1 cellular context compared by ENCODE assay signal in the genomic region with DNA sequence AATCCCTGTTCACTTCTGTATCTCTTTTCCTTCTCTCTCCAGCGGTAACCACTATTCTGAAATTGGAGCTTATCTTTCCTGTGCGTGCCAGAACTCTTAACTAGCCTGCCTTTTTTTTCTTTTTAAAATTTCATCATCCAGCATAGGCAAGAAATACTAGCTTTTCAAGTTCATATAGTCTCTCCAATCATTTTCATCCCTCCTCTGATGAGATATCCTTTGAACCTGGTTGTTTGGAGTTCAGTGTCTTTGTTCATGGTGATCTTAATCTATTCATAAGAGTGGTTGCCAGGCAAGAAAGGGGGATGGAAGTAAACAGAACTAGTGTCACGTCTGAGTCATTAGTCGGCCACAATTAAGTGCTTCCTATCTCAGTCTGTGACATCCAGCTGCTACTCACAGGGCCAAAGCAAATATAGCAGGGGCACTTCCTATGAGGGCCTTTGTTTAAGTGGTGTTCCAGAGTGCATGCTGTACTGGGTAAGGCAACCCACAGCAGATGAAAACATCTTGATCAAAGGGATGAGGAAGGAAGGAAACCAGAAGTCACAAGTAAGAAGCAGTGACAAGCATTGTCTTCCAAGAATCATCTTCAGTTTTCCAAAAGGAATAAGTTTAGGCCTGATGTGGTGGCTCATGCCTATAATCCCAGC.
A peak's percentile ranks its signal among the peaks of the same experiment; 100 is the strongest.
TF ChIP-seq lines count a peak whose summit lies in the region.

No MANE protein-coding gene starts in this region.

TF ChIP-seq in K562, 482 proteins besides CTCF, POLR2A, EP300 and RAD21 (continued from another document and continues in another):
- TF ChIP-seq, protein P1, sequence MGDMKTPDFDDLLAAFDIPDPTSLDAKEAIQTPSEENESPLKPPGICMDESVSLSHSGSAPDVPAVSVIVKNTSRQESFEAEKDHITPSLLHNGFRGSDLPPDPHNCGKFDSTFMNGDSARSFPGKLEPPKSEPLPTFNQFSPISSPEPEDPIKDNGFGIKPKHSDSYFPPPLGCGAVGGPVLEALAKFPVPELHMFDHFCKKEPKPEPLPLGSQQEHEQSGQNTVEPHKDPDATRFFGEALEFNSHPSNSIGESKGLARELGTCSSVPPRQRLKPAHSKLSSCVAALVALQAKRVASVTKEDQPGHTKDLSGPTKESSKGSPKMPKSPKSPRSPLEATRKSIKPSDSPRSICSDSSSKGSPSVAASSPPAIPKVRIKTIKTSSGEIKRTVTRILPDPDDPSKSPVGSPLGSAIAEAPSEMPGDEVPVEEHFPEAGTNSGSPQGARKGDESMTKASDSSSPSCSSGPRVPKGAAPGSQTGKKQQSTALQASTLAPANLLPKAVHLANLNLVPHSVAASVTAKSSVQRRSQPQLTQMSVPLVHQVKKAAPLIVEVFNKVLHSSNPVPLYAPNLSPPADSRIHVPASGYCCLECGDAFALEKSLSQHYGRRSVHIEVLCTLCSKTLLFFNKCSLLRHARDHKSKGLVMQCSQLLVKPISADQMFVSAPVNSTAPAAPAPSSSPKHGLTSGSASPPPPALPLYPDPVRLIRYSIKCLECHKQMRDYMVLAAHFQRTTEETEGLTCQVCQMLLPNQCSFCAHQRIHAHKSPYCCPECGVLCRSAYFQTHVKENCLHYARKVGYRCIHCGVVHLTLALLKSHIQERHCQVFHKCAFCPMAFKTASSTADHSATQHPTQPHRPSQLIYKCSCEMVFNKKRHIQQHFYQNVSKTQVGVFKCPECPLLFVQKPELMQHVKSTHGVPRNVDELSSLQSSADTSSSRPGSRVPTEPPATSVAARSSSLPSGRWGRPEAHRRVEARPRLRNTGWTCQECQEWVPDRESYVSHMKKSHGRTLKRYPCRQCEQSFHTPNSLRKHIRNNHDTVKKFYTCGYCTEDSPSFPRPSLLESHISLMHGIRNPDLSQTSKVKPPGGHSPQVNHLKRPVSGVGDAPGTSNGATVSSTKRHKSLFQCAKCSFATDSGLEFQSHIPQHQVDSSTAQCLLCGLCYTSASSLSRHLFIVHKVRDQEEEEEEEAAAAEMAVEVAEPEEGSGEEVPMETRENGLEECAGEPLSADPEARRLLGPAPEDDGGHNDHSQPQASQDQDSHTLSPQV (IDR thresholded peaks at IDR 0.05): peak; percentile 49; the same call in 1 of the 2 replicates
- TF ChIP-seq CCNT2 (IDR thresholded peaks at IDR 0.05; ENCODE audit: borderline replicate concordance, extremely low read depth, insufficient read length, low read depth, low read length) (peak; percentile 23), MEIS2 (IDR thresholded peaks at IDR 0.05; ENCODE audit: partially characterized antibody) (peak; percentile 94), SRF (CRISPR knock-in tag; IDR thresholded peaks at IDR 0.05) (peak in 1 of 2 experiments; percentile 31; a peak in 1 of 4 replicates), NEUROD1 (IDR thresholded peaks at IDR 0.05; ENCODE audit: borderline replicate concordance, low read depth, low read length, partially characterized antibody) (peak; percentile 80), OTX1 (CRISPR knock-in tag; IDR thresholded peaks at IDR 0.05) (no peak), POLR2AphosphoS5 (IDR thresholded peaks at IDR 0.05; ENCODE audit: control insufficient read depth, insufficient read depth, low read depth, low read length) (peak; percentile 54; the same call in 1 of the 2 replicates), BRF1 (IDR thresholded peaks at IDR 0.05; ENCODE audit: borderline replicate concordance, extremely low read depth, insufficient read length) (no peak), MECOM (CRISPR knock-in tag; IDR thresholded peaks at IDR 0.05) (peak; percentile 82), TEAD4 (IDR thresholded peaks at IDR 0.05; ENCODE audit: low read length) (peak; percentile 92), TEAD4 (CRISPR knock-in tag; IDR thresholded peaks at IDR 0.05; ENCODE audit: borderline replicate concordance) (no peak), MEF2D (tag; conservative IDR thresholded peaks at IDR 0.05; ENCODE audit: low read depth) (peak; percentile 49; the same call in 1 of the 2 replicates), SMARCC2 (IDR thresholded peaks at IDR 0.05; ENCODE audit: low read depth) (peak; percentile 85), ETV1 (tag; conservative IDR thresholded peaks at IDR 0.05; ENCODE audit: low read depth) (peak; percentile 50), BCOR (IDR thresholded peaks at IDR 0.05) (0 out of 2 replicates have a peak, but pooled peaks have one; percentile 22), CBFA2T3 (IDR thresholded peaks at IDR 0.05) (peak; percentile 87), ZNF134 (CRISPR knock-in tag; conservative IDR thresholded peaks at IDR 0.05) (no peak), RFX1 (IDR thresholded peaks at IDR 0.05) (peak; percentile 83), CREM (IDR thresholded peaks at IDR 0.05; ENCODE audit: low read depth) (peak; percentile 71), ZNF589 (CRISPR knock-in tag; IDR thresholded peaks at IDR 0.05; ENCODE audit: low read depth) (no peak), GTF2F1 (IDR thresholded peaks at IDR 0.05; ENCODE audit: low read depth, low read length) (no peak), ZC3H4 (CRISPR knock-in tag; IDR thresholded peaks at IDR 0.05; ENCODE audit: borderline replicate concordance) (no peak), ETV5 (CRISPR knock-in tag; IDR thresholded peaks at IDR 0.05; ENCODE audit: low read depth) (peak; percentile 59; the same call in 1 of the 2 replicates), CREB1 (IDR thresholded peaks at IDR 0.05) (peak; percentile 53; the same call in 1 of the 2 replicates), CREB1 (CRISPR knock-in tag; IDR thresholded peaks at IDR 0.05) (no peak), MTA1 (IDR thresholded peaks at IDR 0.05; ENCODE audit: borderline replicate concordance) (peak; percentile 77; the same call in 1 of the 2 replicates), SP1 (CRISPR knock-in tag; IDR thresholded peaks at IDR 0.05) (peak; percentile 38; the same call in 1 of the 2 replicates), BRD9 (IDR thresholded peaks at IDR 0.05; ENCODE audit: low read depth, partially characterized antibody) (peak; percentile 51), LEF1 (IDR thresholded peaks at IDR 0.05) (peak; percentile 95), ZNF197 (CRISPR knock-in tag; IDR thresholded peaks at IDR 0.05; ENCODE audit: low read depth) (no peak), NRF1 (conservative IDR thresholded peaks at IDR 0.05 in 1 of 2, IDR thresholded peaks at IDR 0.05 in 1 of 2) (no peak), SPI1 (IDR thresholded peaks at IDR 0.05; ENCODE audit: borderline replicate concordance, low read depth, low read length) (peak; percentile 65), ELF1 (tag; IDR thresholded peaks at IDR 0.05) (no peak), TBL1XR1 (IDR thresholded peaks at IDR 0.05; ENCODE audit: low read length in 2 of 2) (peak in 1 of 2 experiments; percentile 54; a peak in 2 of 4 replicates)
- TF ChIP-seq, protein P2, sequence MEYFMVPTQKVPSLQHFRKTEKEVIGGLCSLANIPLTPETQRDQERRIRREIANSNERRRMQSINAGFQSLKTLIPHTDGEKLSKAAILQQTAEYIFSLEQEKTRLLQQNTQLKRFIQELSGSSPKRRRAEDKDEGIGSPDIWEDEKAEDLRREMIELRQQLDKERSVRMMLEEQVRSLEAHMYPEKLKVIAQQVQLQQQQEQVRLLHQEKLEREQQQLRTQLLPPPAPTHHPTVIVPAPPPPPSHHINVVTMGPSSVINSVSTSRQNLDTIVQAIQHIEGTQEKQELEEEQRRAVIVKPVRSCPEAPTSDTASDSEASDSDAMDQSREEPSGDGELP (CRISPR knock-in tag; IDR thresholded peaks at IDR 0.05; ENCODE audit: borderline replicate concordance): peak; percentile 85
- TF ChIP-seq, protein P3, sequence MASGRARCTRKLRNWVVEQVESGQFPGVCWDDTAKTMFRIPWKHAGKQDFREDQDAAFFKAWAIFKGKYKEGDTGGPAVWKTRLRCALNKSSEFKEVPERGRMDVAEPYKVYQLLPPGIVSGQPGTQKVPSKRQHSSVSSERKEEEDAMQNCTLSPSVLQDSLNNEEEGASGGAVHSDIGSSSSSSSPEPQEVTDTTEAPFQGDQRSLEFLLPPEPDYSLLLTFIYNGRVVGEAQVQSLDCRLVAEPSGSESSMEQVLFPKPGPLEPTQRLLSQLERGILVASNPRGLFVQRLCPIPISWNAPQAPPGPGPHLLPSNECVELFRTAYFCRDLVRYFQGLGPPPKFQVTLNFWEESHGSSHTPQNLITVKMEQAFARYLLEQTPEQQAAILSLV (tag; IDR thresholded peaks at IDR 0.05): no peak
- TF ChIP-seq, protein P4, sequence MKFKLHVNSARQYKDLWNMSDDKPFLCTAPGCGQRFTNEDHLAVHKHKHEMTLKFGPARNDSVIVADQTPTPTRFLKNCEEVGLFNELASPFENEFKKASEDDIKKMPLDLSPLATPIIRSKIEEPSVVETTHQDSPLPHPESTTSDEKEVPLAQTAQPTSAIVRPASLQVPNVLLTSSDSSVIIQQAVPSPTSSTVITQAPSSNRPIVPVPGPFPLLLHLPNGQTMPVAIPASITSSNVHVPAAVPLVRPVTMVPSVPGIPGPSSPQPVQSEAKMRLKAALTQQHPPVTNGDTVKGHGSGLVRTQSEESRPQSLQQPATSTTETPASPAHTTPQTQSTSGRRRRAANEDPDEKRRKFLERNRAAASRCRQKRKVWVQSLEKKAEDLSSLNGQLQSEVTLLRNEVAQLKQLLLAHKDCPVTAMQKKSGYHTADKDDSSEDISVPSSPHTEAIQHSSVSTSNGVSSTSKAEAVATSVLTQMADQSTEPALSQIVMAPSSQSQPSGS (CRISPR knock-in tag; IDR thresholded peaks at IDR 0.05): no peak
- TF ChIP-seq, protein P5, sequence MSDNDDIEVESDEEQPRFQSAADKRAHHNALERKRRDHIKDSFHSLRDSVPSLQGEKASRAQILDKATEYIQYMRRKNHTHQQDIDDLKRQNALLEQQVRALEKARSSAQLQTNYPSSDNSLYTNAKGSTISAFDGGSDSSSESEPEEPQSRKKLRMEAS (CRISPR knock-in tag; IDR thresholded peaks at IDR 0.05): no peak
- TF ChIP-seq, protein P6, sequence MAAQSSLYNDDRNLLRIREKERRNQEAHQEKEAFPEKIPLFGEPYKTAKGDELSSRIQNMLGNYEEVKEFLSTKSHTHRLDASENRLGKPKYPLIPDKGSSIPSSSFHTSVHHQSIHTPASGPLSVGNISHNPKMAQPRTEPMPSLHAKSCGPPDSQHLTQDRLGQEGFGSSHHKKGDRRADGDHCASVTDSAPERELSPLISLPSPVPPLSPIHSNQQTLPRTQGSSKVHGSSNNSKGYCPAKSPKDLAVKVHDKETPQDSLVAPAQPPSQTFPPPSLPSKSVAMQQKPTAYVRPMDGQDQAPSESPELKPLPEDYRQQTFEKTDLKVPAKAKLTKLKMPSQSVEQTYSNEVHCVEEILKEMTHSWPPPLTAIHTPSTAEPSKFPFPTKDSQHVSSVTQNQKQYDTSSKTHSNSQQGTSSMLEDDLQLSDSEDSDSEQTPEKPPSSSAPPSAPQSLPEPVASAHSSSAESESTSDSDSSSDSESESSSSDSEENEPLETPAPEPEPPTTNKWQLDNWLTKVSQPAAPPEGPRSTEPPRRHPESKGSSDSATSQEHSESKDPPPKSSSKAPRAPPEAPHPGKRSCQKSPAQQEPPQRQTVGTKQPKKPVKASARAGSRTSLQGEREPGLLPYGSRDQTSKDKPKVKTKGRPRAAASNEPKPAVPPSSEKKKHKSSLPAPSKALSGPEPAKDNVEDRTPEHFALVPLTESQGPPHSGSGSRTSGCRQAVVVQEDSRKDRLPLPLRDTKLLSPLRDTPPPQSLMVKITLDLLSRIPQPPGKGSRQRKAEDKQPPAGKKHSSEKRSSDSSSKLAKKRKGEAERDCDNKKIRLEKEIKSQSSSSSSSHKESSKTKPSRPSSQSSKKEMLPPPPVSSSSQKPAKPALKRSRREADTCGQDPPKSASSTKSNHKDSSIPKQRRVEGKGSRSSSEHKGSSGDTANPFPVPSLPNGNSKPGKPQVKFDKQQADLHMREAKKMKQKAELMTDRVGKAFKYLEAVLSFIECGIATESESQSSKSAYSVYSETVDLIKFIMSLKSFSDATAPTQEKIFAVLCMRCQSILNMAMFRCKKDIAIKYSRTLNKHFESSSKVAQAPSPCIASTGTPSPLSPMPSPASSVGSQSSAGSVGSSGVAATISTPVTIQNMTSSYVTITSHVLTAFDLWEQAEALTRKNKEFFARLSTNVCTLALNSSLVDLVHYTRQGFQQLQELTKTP (IDR thresholded peaks at IDR 0.05; ENCODE audit: low read depth in 1 of 2, partially characterized antibody in 2 of 2): peak in 1 of 2 experiments; percentile 75
- TF ChIP-seq, protein P7, sequence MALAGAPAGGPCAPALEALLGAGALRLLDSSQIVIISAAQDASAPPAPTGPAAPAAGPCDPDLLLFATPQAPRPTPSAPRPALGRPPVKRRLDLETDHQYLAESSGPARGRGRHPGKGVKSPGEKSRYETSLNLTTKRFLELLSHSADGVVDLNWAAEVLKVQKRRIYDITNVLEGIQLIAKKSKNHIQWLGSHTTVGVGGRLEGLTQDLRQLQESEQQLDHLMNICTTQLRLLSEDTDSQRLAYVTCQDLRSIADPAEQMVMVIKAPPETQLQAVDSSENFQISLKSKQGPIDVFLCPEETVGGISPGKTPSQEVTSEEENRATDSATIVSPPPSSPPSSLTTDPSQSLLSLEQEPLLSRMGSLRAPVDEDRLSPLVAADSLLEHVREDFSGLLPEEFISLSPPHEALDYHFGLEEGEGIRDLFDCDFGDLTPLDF (CRISPR knock-in tag; IDR thresholded peaks at IDR 0.05): no peak
- TF ChIP-seq, protein P8, sequence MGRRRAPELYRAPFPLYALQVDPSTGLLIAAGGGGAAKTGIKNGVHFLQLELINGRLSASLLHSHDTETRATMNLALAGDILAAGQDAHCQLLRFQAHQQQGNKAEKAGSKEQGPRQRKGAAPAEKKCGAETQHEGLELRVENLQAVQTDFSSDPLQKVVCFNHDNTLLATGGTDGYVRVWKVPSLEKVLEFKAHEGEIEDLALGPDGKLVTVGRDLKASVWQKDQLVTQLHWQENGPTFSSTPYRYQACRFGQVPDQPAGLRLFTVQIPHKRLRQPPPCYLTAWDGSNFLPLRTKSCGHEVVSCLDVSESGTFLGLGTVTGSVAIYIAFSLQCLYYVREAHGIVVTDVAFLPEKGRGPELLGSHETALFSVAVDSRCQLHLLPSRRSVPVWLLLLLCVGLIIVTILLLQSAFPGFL (CRISPR knock-in tag; IDR thresholded peaks at IDR 0.05): no peak
- TF ChIP-seq, protein P9, sequence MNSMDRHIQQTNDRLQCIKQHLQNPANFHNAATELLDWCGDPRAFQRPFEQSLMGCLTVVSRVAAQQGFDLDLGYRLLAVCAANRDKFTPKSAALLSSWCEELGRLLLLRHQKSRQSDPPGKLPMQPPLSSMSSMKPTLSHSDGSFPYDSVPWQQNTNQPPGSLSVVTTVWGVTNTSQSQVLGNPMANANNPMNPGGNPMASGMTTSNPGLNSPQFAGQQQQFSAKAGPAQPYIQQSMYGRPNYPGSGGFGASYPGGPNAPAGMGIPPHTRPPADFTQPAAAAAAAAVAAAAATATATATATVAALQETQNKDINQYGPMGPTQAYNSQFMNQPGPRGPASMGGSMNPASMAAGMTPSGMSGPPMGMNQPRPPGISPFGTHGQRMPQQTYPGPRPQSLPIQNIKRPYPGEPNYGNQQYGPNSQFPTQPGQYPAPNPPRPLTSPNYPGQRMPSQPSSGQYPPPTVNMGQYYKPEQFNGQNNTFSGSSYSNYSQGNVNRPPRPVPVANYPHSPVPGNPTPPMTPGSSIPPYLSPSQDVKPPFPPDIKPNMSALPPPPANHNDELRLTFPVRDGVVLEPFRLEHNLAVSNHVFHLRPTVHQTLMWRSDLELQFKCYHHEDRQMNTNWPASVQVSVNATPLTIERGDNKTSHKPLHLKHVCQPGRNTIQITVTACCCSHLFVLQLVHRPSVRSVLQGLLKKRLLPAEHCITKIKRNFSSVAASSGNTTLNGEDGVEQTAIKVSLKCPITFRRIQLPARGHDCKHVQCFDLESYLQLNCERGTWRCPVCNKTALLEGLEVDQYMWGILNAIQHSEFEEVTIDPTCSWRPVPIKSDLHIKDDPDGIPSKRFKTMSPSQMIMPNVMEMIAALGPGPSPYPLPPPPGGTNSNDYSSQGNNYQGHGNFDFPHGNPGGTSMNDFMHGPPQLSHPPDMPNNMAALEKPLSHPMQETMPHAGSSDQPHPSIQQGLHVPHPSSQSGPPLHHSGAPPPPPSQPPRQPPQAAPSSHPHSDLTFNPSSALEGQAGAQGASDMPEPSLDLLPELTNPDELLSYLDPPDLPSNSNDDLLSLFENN (IDR thresholded peaks at IDR 0.05; ENCODE audit: low read depth in 2 of 2, low read length in 2 of 2): peak in 1 of 2 experiments; percentile 72; a peak in 1 of 4 replicates
